Comparison of ENCODE assay signal across 1 cellular context in the genomic region with DNA sequence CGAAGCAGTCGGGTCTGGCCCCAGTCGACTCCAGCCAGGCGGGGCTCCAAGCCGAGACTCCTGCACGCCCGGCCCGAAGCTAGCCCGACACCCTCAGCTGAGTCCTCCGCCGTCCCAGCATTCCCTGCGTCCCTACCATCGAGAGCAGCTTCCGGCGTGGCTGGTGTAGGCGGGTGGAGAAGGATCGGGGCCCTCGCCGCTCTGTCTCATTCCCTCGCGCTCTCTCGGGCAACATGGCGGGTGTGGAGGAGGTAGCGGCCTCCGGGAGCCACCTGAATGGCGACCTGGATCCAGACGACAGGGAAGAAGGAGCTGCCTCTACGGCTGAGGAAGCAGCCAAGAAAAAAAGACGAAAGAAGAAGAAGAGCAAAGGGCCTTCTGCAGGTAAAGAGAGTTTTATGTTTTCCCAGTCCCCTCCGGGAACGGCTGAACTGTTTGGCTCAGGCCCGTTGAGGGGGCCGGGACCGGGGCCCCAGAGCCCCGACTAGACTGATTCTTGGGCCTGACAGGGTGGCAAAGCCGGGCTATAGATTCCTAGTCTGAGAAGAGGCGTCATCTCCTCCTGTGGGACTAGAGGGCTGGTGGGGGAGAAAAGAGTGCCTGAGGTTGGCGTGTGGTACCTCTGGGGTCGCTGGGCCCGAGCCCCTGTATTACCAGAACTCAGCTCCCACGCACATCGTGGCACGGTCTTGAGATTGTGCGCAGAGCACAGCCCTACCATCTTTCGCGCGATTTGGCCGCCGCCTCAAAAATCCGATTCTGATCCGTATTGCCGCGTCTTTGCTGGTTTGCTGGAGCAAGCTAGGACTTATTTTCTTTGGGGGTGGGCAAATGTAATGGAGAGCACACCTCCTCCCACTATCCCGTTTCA.
TF ChIP-seq lines count a peak whose summit lies in the region.

Gene METAP2 (plus strand): TSS at position 206 of the 871 bp plus-strand sequence. CDS start 28 bp downstream, at position 234.

TF ChIP-seq in A549, 52 proteins besides CTCF, POLR2A, EP300 and RAD21 (continued from another document):
- TF ChIP-seq REST (IDR thresholded peaks at IDR 0.05) (no peak), CBX8 (IDR thresholded peaks at IDR 0.05) (no peak), NR3C1 (IDR thresholded peaks at IDR 0.05) (no peak), CHD4 (IDR thresholded peaks at IDR 0.05; ENCODE audit: borderline replicate concordance) (no peak), HEYL (CRISPR knock-in tag; IDR thresholded peaks at IDR 0.05) (no peak), TP53 (CRISPR knock-in tag; IDR thresholded peaks at IDR 0.05) (no peak), FOSL2 (IDR thresholded peaks at IDR 0.05) (no peak), FOSL2 (CRISPR knock-in tag; IDR thresholded peaks at IDR 0.05) (0 out of 2 replicates have a peak, but pooled peaks have one; percentile 29), HOXB5 (CRISPR knock-in tag; IDR thresholded peaks at IDR 0.05) (no peak), BCL3 (IDR thresholded peaks at IDR 0.05) (peak; percentile 87; the same call in 2 of the 3 replicates), TFCP2L1 (CRISPR knock-in tag; IDR thresholded peaks at IDR 0.05) (no peak), RCOR1 (IDR thresholded peaks at IDR 0.05; ENCODE audit: low read depth, low read length) (no peak), USF2 (IDR thresholded peaks at IDR 0.05) (no peak), SMC3 (IDR thresholded peaks at IDR 0.05) (no peak; the same call in 2 of the 3 replicates), FOSB (CRISPR knock-in tag; IDR thresholded peaks at IDR 0.05) (no peak), CEBPB (IDR thresholded peaks at IDR 0.05) (no peak), ZNF302 (CRISPR knock-in tag; IDR thresholded peaks at IDR 0.05) (no peak), ESRRA (IDR thresholded peaks at IDR 0.05; ENCODE audit: borderline replicate concordance, low read length) (no peak), MAZ (IDR thresholded peaks at IDR 0.05; ENCODE audit: borderline replicate concordance, low read depth, low read length) (no peak), PHF8 (IDR thresholded peaks at IDR 0.05; ENCODE audit: borderline replicate concordance, low read depth) (peak; percentile 91), SREBF2 (IDR thresholded peaks at IDR 0.05) (no peak), RNF2 (IDR thresholded peaks at IDR 0.05; ENCODE audit: borderline replicate concordance, low read depth) (no peak), KDM1A (IDR thresholded peaks at IDR 0.05; ENCODE audit: low read depth) (no peak), FOXS1 (CRISPR knock-in tag; IDR thresholded peaks at IDR 0.05) (no peak), MAX (IDR thresholded peaks at IDR 0.05) (peak; percentile 93)
- TF ChIP-seq, protein P1, sequence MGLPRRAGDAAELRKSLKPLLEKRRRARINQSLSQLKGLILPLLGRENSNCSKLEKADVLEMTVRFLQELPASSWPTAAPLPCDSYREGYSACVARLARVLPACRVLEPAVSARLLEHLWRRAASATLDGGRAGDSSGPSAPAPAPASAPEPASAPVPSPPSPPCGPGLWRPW (IDR thresholded peaks at IDR 0.05), result no peak
- TF ChIP-seq, protein P2, sequence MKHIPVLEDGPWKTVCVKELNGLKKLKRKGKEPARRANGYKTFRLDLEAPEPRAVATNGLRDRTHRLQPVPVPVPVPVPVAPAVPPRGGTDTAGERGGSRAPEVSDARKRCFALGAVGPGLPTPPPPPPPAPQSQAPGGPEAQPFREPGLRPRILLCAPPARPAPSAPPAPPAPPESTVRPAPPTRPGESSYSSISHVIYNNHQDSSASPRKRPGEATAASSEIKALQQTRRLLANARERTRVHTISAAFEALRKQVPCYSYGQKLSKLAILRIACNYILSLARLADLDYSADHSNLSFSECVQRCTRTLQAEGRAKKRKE (CRISPR knock-in tag; IDR thresholded peaks at IDR 0.05; ENCODE audit: low read depth), result no peak
- TF ChIP-seq, protein P3, sequence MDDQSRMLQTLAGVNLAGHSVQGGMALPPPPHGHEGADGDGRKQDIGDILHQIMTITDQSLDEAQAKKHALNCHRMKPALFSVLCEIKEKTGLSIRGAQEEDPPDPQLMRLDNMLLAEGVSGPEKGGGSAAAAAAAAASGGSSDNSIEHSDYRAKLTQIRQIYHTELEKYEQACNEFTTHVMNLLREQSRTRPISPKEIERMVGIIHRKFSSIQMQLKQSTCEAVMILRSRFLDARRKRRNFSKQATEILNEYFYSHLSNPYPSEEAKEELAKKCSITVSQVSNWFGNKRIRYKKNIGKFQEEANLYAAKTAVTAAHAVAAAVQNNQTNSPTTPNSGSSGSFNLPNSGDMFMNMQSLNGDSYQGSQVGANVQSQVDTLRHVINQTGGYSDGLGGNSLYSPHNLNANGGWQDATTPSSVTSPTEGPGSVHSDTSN (IDR thresholded peaks at IDR 0.05), result peak; percentile 74; the same call in 1 of the 2 replicates
- TF ChIP-seq, protein P4, sequence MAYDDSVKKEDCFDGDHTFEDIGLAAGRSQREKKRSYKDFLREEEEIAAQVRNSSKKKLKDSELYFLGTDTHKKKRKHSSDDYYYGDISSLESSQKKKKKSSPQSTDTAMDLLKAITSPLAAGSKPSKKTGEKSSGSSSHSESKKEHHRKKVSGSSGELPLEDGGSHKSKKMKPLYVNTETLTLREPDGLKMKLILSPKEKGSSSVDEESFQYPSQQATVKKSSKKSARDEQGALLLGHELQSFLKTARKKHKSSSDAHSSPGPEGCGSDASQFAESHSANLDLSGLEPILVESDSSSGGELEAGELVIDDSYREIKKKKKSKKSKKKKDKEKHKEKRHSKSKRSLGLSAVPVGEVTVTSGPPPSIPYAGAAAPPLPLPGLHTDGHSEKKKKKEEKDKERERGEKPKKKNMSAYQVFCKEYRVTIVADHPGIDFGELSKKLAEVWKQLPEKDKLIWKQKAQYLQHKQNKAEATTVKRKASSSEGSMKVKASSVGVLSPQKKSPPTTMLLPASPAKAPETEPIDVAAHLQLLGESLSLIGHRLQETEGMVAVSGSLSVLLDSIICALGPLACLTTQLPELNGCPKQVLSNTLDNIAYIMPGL (CRISPR knock-in tag; IDR thresholded peaks at IDR 0.05; ENCODE audit: borderline replicate concordance), result no peak
- TF ChIP-seq, protein P5, sequence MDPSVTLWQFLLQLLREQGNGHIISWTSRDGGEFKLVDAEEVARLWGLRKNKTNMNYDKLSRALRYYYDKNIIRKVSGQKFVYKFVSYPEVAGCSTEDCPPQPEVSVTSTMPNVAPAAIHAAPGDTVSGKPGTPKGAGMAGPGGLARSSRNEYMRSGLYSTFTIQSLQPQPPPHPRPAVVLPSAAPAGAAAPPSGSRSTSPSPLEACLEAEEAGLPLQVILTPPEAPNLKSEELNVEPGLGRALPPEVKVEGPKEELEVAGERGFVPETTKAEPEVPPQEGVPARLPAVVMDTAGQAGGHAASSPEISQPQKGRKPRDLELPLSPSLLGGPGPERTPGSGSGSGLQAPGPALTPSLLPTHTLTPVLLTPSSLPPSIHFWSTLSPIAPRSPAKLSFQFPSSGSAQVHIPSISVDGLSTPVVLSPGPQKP (IDR thresholded peaks at IDR 0.05; ENCODE audit: low read depth, low read length), result no peak
